19 cellular contexts compared by ENCODE assay signal in the genomic region with DNA sequence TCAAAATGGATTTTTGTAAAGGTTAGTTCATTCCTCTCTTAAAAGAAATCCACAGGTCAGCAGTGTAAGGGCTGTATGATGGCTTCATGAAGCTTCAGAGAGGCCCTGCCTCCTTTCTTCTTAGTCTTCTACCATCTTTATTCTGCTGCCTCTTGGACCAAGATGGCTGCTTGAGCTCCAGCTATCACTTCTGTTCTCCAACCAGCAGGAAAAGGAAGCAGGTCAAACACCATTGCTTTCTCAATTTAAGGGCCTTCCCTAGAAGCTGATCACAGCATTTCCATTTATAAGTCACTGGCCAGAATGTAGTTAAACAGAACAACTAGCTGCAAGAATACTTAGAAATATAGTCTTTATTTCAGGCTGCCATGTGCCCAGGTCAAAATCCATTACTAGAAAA.
DNase-seq lines count a peak whose midpoint lies in the region; ATAC-seq, FAIRE-seq and TF ChIP-seq lines count a peak whose summit lies in the region.
"Had no signal": no experiment of that assay in that cellular context is flagged by ENCODE, and none has a peak within 500 bp of the region (broad histone marks: within the 10 kb centered on the region; RNA-seq: fewer than 3 reads in every experiment).

No MANE protein-coding gene starts in this region.

- H3K27me3 ChIP-seq in CD8-positive, alpha-beta T cell (ENCODE audit: insufficient read depth, low read length): no peaks in the 10 kb centered on the region
- H3K27me3 ChIP-seq in K562 (ENCODE audit: control insufficient read depth in 2 of 2, insufficient read depth in 2 of 2, low read length in 2 of 2) (no peaks in the 10 kb centered on the region), endodermal cell (ENCODE audit: control insufficient read depth, insufficient read depth, low read length, poor library complexity, severe bottlenecking) (no peaks in the 10 kb centered on the region)
- H3K27me3 ChIP-seq: BLaER1 treated with 17β-estradiol and CSF1 and Interleukin-3, amounts not matched to agents 10 nM and 100 nM had no signal

- H3K79me2 ChIP-seq in K562 (ENCODE audit: control insufficient read depth, insufficient read depth, low read length): no peaks in the 10 kb centered on the region

- no peak overlapping the region for H3K4me3 Mint-ChIP-seq in activated naive CD4-positive, alpha-beta T cell treated with anti-CD3 and anti-CD28 coated beads, Interleukin-2, amount 10 ng/mL, durations not matched to agents 7 days and 5 days
- H3K4me3 Mint-ChIP-seq in activated naive CD4-positive, alpha-beta T cell treated with anti-CD3 and anti-CD28 coated beads for 36 hours: no peak overlapping the region
- H3K4me3 Mint-ChIP-seq in CD8-positive, alpha-beta T cell: no peak overlapping the region
- H3K4me3 Mint-ChIP-seq in endodermal cell: no peak overlapping the region
- H3K4me3 Mint-ChIP-seq: B cell had no signal

- H3K36me3 Mint-ChIP-seq in activated naive CD4-positive, alpha-beta T cell treated with anti-CD3 and anti-CD28 coated beads, Interleukin-2, amount 10 ng/mL, durations not matched to agents 7 days and 5 days: peaks cover 17% of the 10 kb centered on the region
- no peaks in the 10 kb centered on the region for H3K36me3 Mint-ChIP-seq in activated naive CD4-positive, alpha-beta T cell treated with anti-CD3 and anti-CD28 coated beads for 36 hours (ENCODE audit: low read depth)
- H3K36me3 Mint-ChIP-seq in CD8-positive, alpha-beta T cell: no peaks in the 10 kb centered on the region
- H3K36me3 Mint-ChIP-seq in endodermal cell (ENCODE audit: low read depth): peaks cover 1% of the 10 kb centered on the region

- H3K9me1 ChIP-seq in K562 (ENCODE audit: control insufficient read depth, insufficient read depth, low read length): no peaks in the 10 kb centered on the region

- no peak overlapping the region for H3K4me2 ChIP-seq in K562 (ENCODE audit: insufficient read depth, low read length)

- DNase-seq in activated naive CD4-positive, alpha-beta T cell treated with anti-CD3 and anti-CD28 coated beads, Interleukin-2, amount 10 ng/mL, durations not matched to agents 7 days and 5 days: no peak
- DNase-seq in activated naive CD4-positive, alpha-beta T cell treated with anti-CD3 and anti-CD28 coated beads for 36 hours: no peak
- DNase-seq in CD8-positive, alpha-beta T cell: no peak
- DNase-seq in K562 (ENCODE audit: extremely low read depth in 1 of 4, low spot score in 3 of 4) (no peak), endodermal cell (no peak), SW 1271 (lab: John Stamatoyannopoulos, UW) (no peak)
- DNase-seq: 8988T, DMS153, DMS79, GDM1, GOT3, H7, IMR-90, Karpas-422, KBM-7 had no signal

- peaks cover 21% of the 10 kb centered on the region for H3K9me3 Mint-ChIP-seq in activated naive CD4-positive, alpha-beta T cell treated with anti-CD3 and anti-CD28 coated beads, Interleukin-2, amount 10 ng/mL, durations not matched to agents 7 days and 5 days
- H3K9me3 Mint-ChIP-seq in activated naive CD4-positive, alpha-beta T cell treated with anti-CD3 and anti-CD28 coated beads for 36 hours: peaks cover 4% of the 10 kb centered on the region
- no peaks in the 10 kb centered on the region for H3K9me3 Mint-ChIP-seq in CD8-positive, alpha-beta T cell
- peaks cover 14% of the 10 kb centered on the region for H3K9me3 Mint-ChIP-seq in endodermal cell

- no peak for ATAC-seq in CD8-positive, alpha-beta T cell
- ATAC-seq in K562 (no peak), HG02970 (IDR thresholded peaks at IDR 0.05; ENCODE audit: low FRiP score, unreplicated experiment) (no peak)
- ATAC-seq: HCT116 had no signal

- no peak for TF ChIP-seq CTCF in CD8-positive, alpha-beta T cell (IDR thresholded peaks at IDR 0.05)
- TF ChIP-seq CTCF in K562 (IDR thresholded peaks at IDR 0.05 in 2 of 3, conservative IDR thresholded peaks at IDR 0.05 in 1 of 3; ENCODE audit: insufficient read depth in 2 of 3, low read depth in 1 of 3, low read length in 3 of 3) (no peak), endodermal cell (conservative IDR thresholded peaks at IDR 0.05) (no peak)

- H4K20me1 ChIP-seq in K562 (replicated peaks; ENCODE audit: control insufficient read depth, insufficient read depth, low read length): no peaks in the 10 kb centered on the region
- H4K20me1 ChIP-seq: BLaER1 treated with 17β-estradiol and CSF1 and Interleukin-3, amounts not matched to agents 10 nM and 100 nM had no signal

- no peak overlapping the region for H3K9ac ChIP-seq in K562 (ENCODE audit: insufficient read depth in 1 of 2, low read depth in 2 of 2, low read length in 2 of 2)
- H3K9ac ChIP-seq in endodermal cell (ENCODE audit: extremely low read depth, low read length, poor library complexity, severe bottlenecking): no peak overlapping the region
- H3K9ac ChIP-seq: BLaER1 treated with 17β-estradiol and CSF1 and Interleukin-3, amounts not matched to agents 10 nM and 100 nM had no signal

- CTCF ChIA-PET in activated naive CD4-positive, alpha-beta T cell treated with anti-CD3 and anti-CD28 coated beads, Interleukin-2, amount 10 ng/mL, durations not matched to agents 7 days and 5 days (lab: Charles Lee): interaction anchor here (1.4 kb wide), 1 partner anchor 349 kb away, joined by 4 read pairs; no protein-coding TSS in a partner anchor
- CTCF ChIA-PET in activated naive CD4-positive, alpha-beta T cell treated with anti-CD3 and anti-CD28 coated beads for 36 hours (lab: Charles Lee): no interaction called here
- CTCF ChIA-PET in CD8-positive, alpha-beta T cell (lab: Charles Lee): interaction anchor here (1.1 to 5.4 kb wide), 4 partner anchors 147 to 347 kb away, joined by 3 to 23 read pairs (median 4); no protein-coding TSS in a partner anchor
- CTCF ChIA-PET in K562 (lab: Yijun Ruan, JAX; ENCODE audit: low intra/inter-chr PET ratio): no interaction called here

- peaks cover 73% of the 10 kb centered on the region for H3K4me1 Mint-ChIP-seq in activated naive CD4-positive, alpha-beta T cell treated with anti-CD3 and anti-CD28 coated beads, Interleukin-2, amount 10 ng/mL, durations not matched to agents 7 days and 5 days
- H3K4me1 Mint-ChIP-seq in activated naive CD4-positive, alpha-beta T cell treated with anti-CD3 and anti-CD28 coated beads for 36 hours (ENCODE audit: low read depth): peaks cover 72% of the 10 kb centered on the region
- H3K4me1 Mint-ChIP-seq in CD8-positive, alpha-beta T cell (ENCODE audit: low read depth): peaks cover 83% of the 10 kb centered on the region
- peaks cover 16% of the 10 kb centered on the region for H3K4me1 Mint-ChIP-seq in endodermal cell
- H3K4me1 Mint-ChIP-seq: B cell had no signal

- no peaks in the 10 kb centered on the region for H3K9me3 ChIP-seq in CD8-positive, alpha-beta T cell (ENCODE audit: low read length)
- peaks cover 12% of the 10 kb centered on the region for H3K9me3 ChIP-seq in K562 (replicated peaks; ENCODE audit: control insufficient read depth, insufficient read depth, low read depth, low read length)
- peaks cover 4% of the 10 kb centered on the region for H3K9me3 ChIP-seq in endodermal cell (ENCODE audit: control insufficient read depth, low read length)

- peaks cover 70% of the 10 kb centered on the region for H3K4me1 ChIP-seq in CD8-positive, alpha-beta T cell (ENCODE audit: insufficient read depth, low read length)
- H3K4me1 ChIP-seq in K562 (replicated peaks in 1 of 2; ENCODE audit: control insufficient read depth in 2 of 2, insufficient read depth in 2 of 2, low read length in 2 of 2) (peaks cover 18 to 32% of the 10 kb centered on the region in 2 experiments), endodermal cell (ENCODE audit: control insufficient read depth, insufficient read depth, low read length) (peaks cover 4% of the 10 kb centered on the region)

- TF ChIP-seq POLR2A in K562 (conservative IDR thresholded peaks at IDR 0.05): no peak

- FAIRE-seq in K562 (lab: Jason Lieb, UNC): no peak

- H3K27ac Mint-ChIP-seq in activated naive CD4-positive, alpha-beta T cell treated with anti-CD3 and anti-CD28 coated beads, Interleukin-2, amount 10 ng/mL, durations not matched to agents 7 days and 5 days: peak overlapping the region; percentile 95
- H3K27ac Mint-ChIP-seq in activated naive CD4-positive, alpha-beta T cell treated with anti-CD3 and anti-CD28 coated beads for 36 hours: no peak overlapping the region
- H3K27ac Mint-ChIP-seq in CD8-positive, alpha-beta T cell: peak overlapping the region; percentile 62
- no peak overlapping the region for H3K27ac Mint-ChIP-seq in endodermal cell
- H3K27ac Mint-ChIP-seq: B cell had no signal

- no peak overlapping the region for H3K4me3 ChIP-seq in CD8-positive, alpha-beta T cell (ENCODE audit: low read depth, low read length)
- H3K4me3 ChIP-seq in K562 (no peak overlapping the region), endodermal cell (ENCODE audit: low read length) (no peak overlapping the region)
- H3K4me3 ChIP-seq: BLaER1 treated with 17β-estradiol and CSF1 and Interleukin-3, amounts not matched to agents 10 nM and 100 nM had no signal

- TF ChIP-seq RAD21 in K562 (CRISPR knock-in tag; conservative IDR thresholded peaks at IDR 0.05 in 1 of 2, IDR thresholded peaks at IDR 0.05 in 1 of 2): no peak

- no TSS peak for BruUV-seq in K562 (replicated peaks; lab: Mats Ljungman, UMichigan)

- no peaks in the 10 kb centered on the region for H3K27me3 Mint-ChIP-seq in activated naive CD4-positive, alpha-beta T cell treated with anti-CD3 and anti-CD28 coated beads, Interleukin-2, amount 10 ng/mL, durations not matched to agents 7 days and 5 days
- H3K27me3 Mint-ChIP-seq in activated naive CD4-positive, alpha-beta T cell treated with anti-CD3 and anti-CD28 coated beads for 36 hours (ENCODE audit: low read depth): no peaks in the 10 kb centered on the region
- no peaks in the 10 kb centered on the region for H3K27me3 Mint-ChIP-seq in CD8-positive, alpha-beta T cell (ENCODE audit: low read depth)
- H3K27me3 Mint-ChIP-seq in endodermal cell (ENCODE audit: insufficient read depth): peaks cover 1% of the 10 kb centered on the region
- H3K27me3 Mint-ChIP-seq: B cell had no signal

- POLR2A ChIA-PET in CD8-positive, alpha-beta T cell (lab: Charles Lee): interaction anchor here (0.6 to 1.9 kb wide), 2 partner anchors 327 to 356 kb away, joined by 3 to 4 read pairs; no protein-coding TSS in a partner anchor
- POLR2A ChIA-PET in K562 (lab: Yijun Ruan, JAX): no interaction called here

- H3K36me3 ChIP-seq in CD8-positive, alpha-beta T cell (ENCODE audit: insufficient read depth, low read length): no peaks in the 10 kb centered on the region
- H3K36me3 ChIP-seq in K562 (ENCODE audit: control insufficient read depth, insufficient read depth, low read length) (no peaks in the 10 kb centered on the region), endodermal cell (ENCODE audit: control insufficient read depth, insufficient read depth, low read length) (no peaks in the 10 kb centered on the region)

- in situ Hi-C loops in K562 (cut with MboI): no loop called here

- no peak for TF ChIP-seq EP300 in K562 (IDR thresholded peaks at IDR 0.05; ENCODE audit: low read length)

- no peak overlapping the region for H3K27ac ChIP-seq in CD8-positive, alpha-beta T cell (ENCODE audit: low read depth, low read length)
- H3K27ac ChIP-seq in K562 (ENCODE audit: extremely low read depth, low read depth, low read length) (no peak overlapping the region), endodermal cell (ENCODE audit: low read depth, low read length) (no peak overlapping the region)
- H3K27ac ChIP-seq: BLaER1 treated with 17β-estradiol and CSF1 and Interleukin-3, amounts not matched to agents 10 nM and 100 nM had no signal

- no peak overlapping the region for H2AFZ ChIP-seq in K562 (ENCODE audit: low read depth, low read length)

- intact Hi-C loops in activated naive CD4-positive, alpha-beta T cell treated with anti-CD3 and anti-CD28 coated beads for 36 hours (cut with micrococcal nuclease): loop anchor here (5.0 kb wide), 1 partner anchor 1025 kb away; no protein-coding TSS in a partner anchor
- intact Hi-C loops in CD8-positive, alpha-beta T cell (cut with DNase I, micrococcal nuclease): loop anchor here in 1 of 2 experiments (10.0 kb wide), 1 partner anchor 58 kb away; no protein-coding TSS in a partner anchor
- intact Hi-C loops in K562 (cut with micrococcal nuclease): loop anchor here (10.0 kb wide), 1 partner anchor 138 kb away; no protein-coding TSS in a partner anchor

Comparison
In these comparisons a context has a peak if more than half of its experiments do, and no peak if none do; other contexts are left out.
1. H3K27ac Mint-ChIP-seq: peak in activated naive CD4-positive, alpha-beta T cell treated with anti-CD3 and anti-CD28 coated beads, Interleukin-2, amount 10 ng/mL, durations not matched to agents 7 days and 5 days (single experiment) and CD8-positive, alpha-beta T cell (single experiment); none in activated naive CD4-positive, alpha-beta T cell treated with anti-CD3 and anti-CD28 coated beads for 36 hours (single experiment) and endodermal cell (single experiment).
2. CTCF ChIA-PET loops: an anchor here in activated naive CD4-positive, alpha-beta T cell treated with anti-CD3 and anti-CD28 coated beads, Interleukin-2, amount 10 ng/mL, durations not matched to agents 7 days and 5 days (1.4 kb wide) and CD8-positive, alpha-beta T cell (1.1 to 5.4 kb wide); none called in activated naive CD4-positive, alpha-beta T cell treated with anti-CD3 and anti-CD28 coated beads for 36 hours and K562.